In genomic region chr16:89606006-89606405, GRCh38 we compare ENCODE assay signal across 23 cellular contexts. TPM values are rescaled to one million over a fixed set of nuclear protein-coding genes. Genes with fewer than 3 reads are reported as not detected.
"Had no signal": no experiment of that assay in that cellular context is flagged by ENCODE, and none has a peak within 500 bp of the region (broad histone marks: within the 10 kb centered on the region; RNA-seq: fewer than 3 reads in every experiment).

No MANE protein-coding gene starts in this region.

- ATAC-seq: activated naive CD4-positive, alpha-beta T cell treated with anti-CD3 and anti-CD28 coated beads, Interleukin-2, amount 50 U/mL, for 72 hours; activated T-helper 17 cell treated with anti-CD3 and anti-CD28 coated beads, Interleukin-2, amount 50 U/mL, for 72 hours; left colon; naive thymus-derived CD4-positive, alpha-beta T cell; sciatic nerve; stimulated activated effector memory CD8-positive, alpha-beta T cell treated with anti-CD3 and anti-CD28 coated beads, Interleukin-12 subunit alpha, Interleukin-12 subunit beta, amount 100 ng/mL, for 72 hours; WTC11 had no signal

- H3K4me3 ChIP-seq: heart right ventricle, lower lobe of right lung, transverse colon had no signal

- DNase-seq: activated CD4-positive, alpha-beta T cell treated with anti-CD3 and anti-CD28 coated beads, Interleukin-2, amount 50 U/mL, for 4 hours; activated CD8-positive, alpha-beta memory T cell treated with anti-CD3 and anti-CD28 coated beads for 24 hours; activated CD8-positive, alpha-beta memory T cell treated with anti-CD3 and anti-CD28 coated beads, Interleukin-2, amount 50 U/mL, for 4 hours; activated T-cell treated with anti-CD3 and anti-CD28 coated beads, Interleukin-2, amount 50 U/mL, for 24 hours; aorta; dermis blood vessel endothelial cell; effector CD8-positive, alpha-beta T cell; erythroblast; foreskin fibroblast; heart right ventricle; islet precursor cell; left colon; lower lobe of right lung; naive thymus-derived CD4-positive, alpha-beta T cell; small intestine; stimulated activated CD4-positive, alpha-beta T cell treated with anti-CD3 and anti-CD28 coated beads, Interleukin-2, amount 100 ng/mL, for 24 hours; transverse colon had no signal

- H3K27ac ChIP-seq: heart right ventricle, lower lobe of right lung, transverse colon had no signal

- H3K36me3 ChIP-seq: heart right ventricle, lower lobe of right lung, transverse colon had no signal

- H3K9me3 ChIP-seq: heart right ventricle, lower lobe of right lung, transverse colon had no signal

RNA-seq across cellular contexts. Expression of gene DPEP1, which starts 7.4 kb away (rescaled TPM):
- polyA plus RNA-seq: fibroblast of lung; naive thymus-derived CD4-positive, alpha-beta T cell had no signal

RNA-seq across cellular contexts. Expression of gene CPNE7, which starts 30.4 kb away (rescaled TPM):
- polyA plus RNA-seq: naive thymus-derived CD4-positive, alpha-beta T cell had no signal
